16 cellular contexts compared by ENCODE assay signal in genomic region chr10:118960166-118961090, GRCh38.
DNase-seq lines count a peak whose midpoint lies in the region; ATAC-seq and TF ChIP-seq lines count a peak whose summit lies in the region.
"Had no signal": no experiment of that assay in that cellular context is flagged by ENCODE, and none has a peak within 500 bp of the region (broad histone marks: within the 10 kb centered on the region; RNA-seq: fewer than 3 reads in every experiment).

No MANE protein-coding gene starts in this region.

- no peak overlapping the region for H4K8ac ChIP-seq in IMR-90 (ENCODE audit: low read depth in 2 of 2, low read length in 2 of 2)

- H3K18ac ChIP-seq in IMR-90 (ENCODE audit: low read depth, low read length) = peak overlapping the region; percentile 10; the same call in 1 of the 2 replicates

- dilution Hi-C loops in IMR-90 (cut with HindIII; ENCODE audit: low sequenced_read_pairs, unreplicated experiment) = no loop called here

- DNase-seq in IMR-90 (no peak), astrocyte of the hippocampus (ENCODE audit: low read depth, low spot score) (peak; percentile 38), right cardiac atrium (peak in 1 of 3 donors; percentile 61), 8988T (no peak), lower lobe of right lung (no peak)
- no peak for DNase-seq in stimulated activated naive B cell treated with anti-CD40 and anti-IgM and Interleukin-4, amounts not matched to agents 10 μg/mL and 1 μg/mL and 100 μg/mL, for 72 hours
- DNase-seq: activated CD4-positive, alpha-beta T cell treated with anti-CD3 and anti-CD28 coated beads, Interleukin-2, amount 50 U/mL, for 48 hours; anterior cingulate cortex; dermis blood vessel endothelial cell; NCI-H2081; tibial artery had no signal

- no peak overlapping the region for H3K9ac ChIP-seq in IMR-90 (ENCODE audit: low read depth, low read length)

- TF ChIP-seq POLR2A in IMR-90 (IDR thresholded peaks at IDR 0.05; ENCODE audit: low read depth, low read length) = no peak

- TF ChIP-seq CTCF in IMR-90 (conservative IDR thresholded peaks at IDR 0.05; ENCODE audit: low read depth, low read length) (no peak), lower lobe of right lung (IDR thresholded peaks at IDR 0.05) (no peak)

- H3K4me3 Mint-ChIP-seq in stimulated activated naive B cell treated with anti-CD40 and anti-IgM and Interleukin-4, amounts not matched to agents 10 μg/mL and 1 μg/mL and 100 μg/mL, for 72 hours = no peak overlapping the region
- H3K4me3 Mint-ChIP-seq: activated T-helper 17 cell treated with anti-CD3 and anti-CD28 coated beads, Interleukin-2, amount 50 U/mL, for 72 hours had no signal

- H2AK9ac ChIP-seq in IMR-90 (replicated peaks; ENCODE audit: low read depth, low read length, poor library complexity) = no peak overlapping the region

- WGBS in IMR-90 (ENCODE audit: extremely low coverage in 2 of 2, insufficient read length in 1 of 2), 2 experiments = 93% methylated on average over 2 of the region's 17 CpGs; no CpG with 5 or more reads in 1 of the 2 experiments
- 69% methylated on average over 17 of the region's 17 CpGs for WGBS in right cardiac atrium

- ATAC-seq in IMR-90 (ENCODE audit: low read depth) (no peak), right cardiac atrium (peak in 1 of 2 donors; percentile 7), lower lobe of right lung (no peak), GM18907 (IDR thresholded peaks at IDR 0.05; ENCODE audit: unreplicated experiment) (no peak), HG03095 (IDR thresholded peaks at IDR 0.05; ENCODE audit: unreplicated experiment) (no peak)
- no peak for ATAC-seq in stimulated activated naive B cell treated with anti-CD40 and anti-IgM and Interleukin-4, amounts not matched to agents 10 μg/mL and 1 μg/mL and 100 μg/mL, for 72 hours (replicated peaks)
- ATAC-seq: activated T-helper 17 cell treated with anti-CD3 and anti-CD28 coated beads, Interleukin-2, amount 50 U/mL, for 72 hours had no signal

- no peak overlapping the region for H4K5ac ChIP-seq in IMR-90 (ENCODE audit: low read depth, low read length)

- no peaks in the 10 kb centered on the region for H3K36me3 ChIP-seq in IMR-90 (ENCODE audit: control insufficient read depth, insufficient read depth, low read length)
- no peaks in the 10 kb centered on the region for H3K36me3 ChIP-seq in lower lobe of right lung
- H3K36me3 ChIP-seq: SJSA1, tibial artery had no signal

- peaks cover 25 to 37% of the 10 kb centered on the region in 2 donors for H3K27me3 Mint-ChIP-seq in stimulated activated naive B cell treated with anti-CD40 and anti-IgM and Interleukin-4, amounts not matched to agents 10 μg/mL and 1 μg/mL and 100 μg/mL, for 72 hours

- peaks cover 7% of the 10 kb centered on the region for H3K4me1 ChIP-seq in IMR-90 (ENCODE audit: control insufficient read depth, insufficient read depth, low read length)
- peaks cover 15% of the 10 kb centered on the region for H3K4me1 ChIP-seq in right cardiac atrium (ENCODE audit: control insufficient read depth, insufficient read depth, low read length)
- peaks cover 23% of the 10 kb centered on the region for H3K4me1 ChIP-seq in lower lobe of right lung
- H3K4me1 ChIP-seq: SJSA1 had no signal

- no peak overlapping the region for H3K4me2 ChIP-seq in IMR-90 (ENCODE audit: low read depth, low read length)

- no TSS peak for BruUV-seq in IMR-90 (replicated peaks; lab: Mats Ljungman, UMichigan)

- H2AK5ac ChIP-seq in IMR-90 (ENCODE audit: low read depth, low read length) = no peak overlapping the region

- H4K91ac ChIP-seq in IMR-90 (ENCODE audit: insufficient read depth, low read depth, low read length) = no peak overlapping the region

- H2BK20ac ChIP-seq in IMR-90 (ENCODE audit: low read depth, low read length) = no peak overlapping the region

- H3K9me3 Mint-ChIP-seq in stimulated activated naive B cell treated with anti-CD40 and anti-IgM and Interleukin-4, amounts not matched to agents 10 μg/mL and 1 μg/mL and 100 μg/mL, for 72 hours = peaks cover 0 to 5% of the 10 kb centered on the region in 2 donors
- H3K9me3 Mint-ChIP-seq: activated T-helper 17 cell treated with anti-CD3 and anti-CD28 coated beads, Interleukin-2, amount 50 U/mL, for 72 hours had no signal

- CTCF ChIA-PET in IMR-90 (lab: Yijun Ruan, JAX) = no interaction called here

- no peaks in the 10 kb centered on the region; the same call in 1 of the 2 replicates for H3K9me3 ChIP-seq in IMR-90 (ENCODE audit: control insufficient read depth, insufficient read depth, low read length)
- H3K9me3 ChIP-seq in right cardiac atrium (ENCODE audit: control insufficient read depth, low read length) = no peaks in the 10 kb centered on the region
- H3K9me3 ChIP-seq in lower lobe of right lung = no peaks in the 10 kb centered on the region
- H3K9me3 ChIP-seq: SJSA1, tibial artery had no signal

- H3K56ac ChIP-seq in IMR-90 (ENCODE audit: extremely low read depth, insufficient read depth, low read length) = no peak overlapping the region

- no peak overlapping the region for H3K23ac ChIP-seq in IMR-90 (ENCODE audit: low read depth, low read length)

- no peak overlapping the region for H3K4me3 ChIP-seq in IMR-90 (ENCODE audit: insufficient read depth, low read depth, low read length)
- no peak overlapping the region for H3K4me3 ChIP-seq in right cardiac atrium (ENCODE audit: low read length)
- no peak overlapping the region for H3K4me3 ChIP-seq in lower lobe of right lung
- H3K4me3 ChIP-seq: SJSA1, tibial artery had no signal

- peak overlapping the region; percentile 25 for H3K27ac Mint-ChIP-seq in stimulated activated naive B cell treated with anti-CD40 and anti-IgM and Interleukin-4, amounts not matched to agents 10 μg/mL and 1 μg/mL and 100 μg/mL, for 72 hours
- H3K27ac Mint-ChIP-seq: activated T-helper 17 cell treated with anti-CD3 and anti-CD28 coated beads, Interleukin-2, amount 50 U/mL, for 72 hours had no signal

- H3K27ac ChIP-seq in IMR-90 (ENCODE audit: insufficient read depth, low read length) = no peak overlapping the region
- peak overlapping the region; percentile 1 for H3K27ac ChIP-seq in right cardiac atrium (ENCODE audit: low read length)
- no peak overlapping the region for H3K27ac ChIP-seq in lower lobe of right lung
- H3K27ac ChIP-seq: HL-60, SJSA1, tibial artery had no signal

- H3K4ac ChIP-seq in IMR-90 (ENCODE audit: low read depth, low read length) = no peak overlapping the region

- H3K4me1 Mint-ChIP-seq in stimulated activated naive B cell treated with anti-CD40 and anti-IgM and Interleukin-4, amounts not matched to agents 10 μg/mL and 1 μg/mL and 100 μg/mL, for 72 hours = no peaks in the 10 kb centered on the region

- no peaks in the 10 kb centered on the region for H4K20me1 ChIP-seq in IMR-90 (ENCODE audit: insufficient read depth, low read length)

- no peak overlapping the region for H3K14ac ChIP-seq in IMR-90 (replicated peaks; ENCODE audit: low read depth, low read length)

- no peaks in the 10 kb centered on the region for H3K36me3 Mint-ChIP-seq in stimulated activated naive B cell treated with anti-CD40 and anti-IgM and Interleukin-4, amounts not matched to agents 10 μg/mL and 1 μg/mL and 100 μg/mL, for 72 hours

- intact Hi-C loops in IMR-90 (cut with micrococcal nuclease) (no loop called here), right cardiac atrium (cut with DNase I) (no loop called here), lower lobe of right lung (cut with DNase I) (no loop called here)

- no peaks in the 10 kb centered on the region for H3K79me1 ChIP-seq in IMR-90 (ENCODE audit: low read depth in 1 of 2, low read length in 2 of 2)

- TF ChIP-seq RAD21 in IMR-90 (IDR thresholded peaks at IDR 0.05; ENCODE audit: low read length) = no peak

- H2BK5ac ChIP-seq in IMR-90 (ENCODE audit: low read depth, low read length, poor library complexity, severe bottlenecking) = no peak overlapping the region

- H2BK15ac ChIP-seq in IMR-90 (ENCODE audit: low read depth, low read length) = no peak overlapping the region; the same call in 2 of the 3 replicates

- peak overlapping the region; percentile 35 for H2AFZ ChIP-seq in IMR-90 (replicated peaks; ENCODE audit: low read length, poor library complexity)

- POLR2A ChIA-PET in IMR-90 (lab: Charles Lee; ENCODE audit: unreplicated experiment) = no interaction called here

- no peaks in the 10 kb centered on the region for H3K9me1 ChIP-seq in IMR-90 (ENCODE audit: insufficient read depth, low read length)

- no peak overlapping the region for H2BK120ac ChIP-seq in IMR-90 (ENCODE audit: low read depth, low read length)

- H3K27me3 ChIP-seq in IMR-90 (ENCODE audit: control insufficient read depth, insufficient read depth, low read length) = peaks cover 8% of the 10 kb centered on the region
- H3K27me3 ChIP-seq in right cardiac atrium (ENCODE audit: control insufficient read depth, insufficient read depth) = no peaks in the 10 kb centered on the region
- H3K27me3 ChIP-seq in lower lobe of right lung (ENCODE audit: low read depth) = no peaks in the 10 kb centered on the region
- H3K27me3 ChIP-seq: SJSA1, tibial artery had no signal

- in situ Hi-C loops in IMR-90 (cut with MboI; ENCODE audit: low sequenced_read_pairs) = no loop called here

TF ChIP-seq in IMR-90, 13 proteins besides CTCF, POLR2A, EP300 and RAD21 (continues in another document):
- TF ChIP-seq USF2 (IDR thresholded peaks at IDR 0.05; ENCODE audit: low read depth, low read length) (no peak), RCOR1 (IDR thresholded peaks at IDR 0.05; ENCODE audit: insufficient replicate concordance, low read length) (no peak), CEBPB (IDR thresholded peaks at IDR 0.05; ENCODE audit: low read depth, low read length) (no peak), ELK1 (IDR thresholded peaks at IDR 0.05; ENCODE audit: borderline replicate concordance, low read depth, low read length) (no peak), CHD1 (IDR thresholded peaks at IDR 0.05; ENCODE audit: low read depth, low read length) (no peak), SMC3 (IDR thresholded peaks at IDR 0.05; ENCODE audit: low read depth, low read length) (no peak), MAFK (IDR thresholded peaks at IDR 0.05; ENCODE audit: low read depth, low read length) (no peak), MAZ (IDR thresholded peaks at IDR 0.05; ENCODE audit: borderline replicate concordance, low read depth, low read length) (no peak)
